In the genomic region with DNA sequence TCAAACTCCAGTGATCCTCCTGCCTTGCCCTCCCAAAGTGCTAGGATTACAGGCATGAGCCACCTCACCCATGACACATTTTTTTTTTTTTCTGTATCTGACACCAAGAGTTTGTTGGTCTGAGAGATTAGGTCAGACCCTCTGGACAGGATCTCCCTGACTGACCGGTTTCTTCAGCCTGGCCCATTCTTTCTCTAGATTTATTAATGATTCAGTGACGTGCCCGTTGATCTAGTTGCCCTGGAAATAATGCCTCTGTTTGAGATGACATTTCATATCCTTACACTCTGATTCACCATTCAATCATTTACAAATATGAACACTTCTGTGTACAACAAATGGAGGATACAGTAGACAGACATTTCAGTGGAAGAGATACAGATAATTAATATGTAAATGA, we compare ENCODE assay signal across 12 cellular contexts. TPM values are rescaled to one million over a fixed set of nuclear protein-coding genes. Genes with fewer than 3 reads are reported as not detected.
DNase-seq lines count a peak whose midpoint lies in the region; ATAC-seq and TF ChIP-seq lines count a peak whose summit lies in the region.
"Had no signal": no experiment of that assay in that cellular context is flagged by ENCODE, and none has a peak within 500 bp of the region (broad histone marks: within the 10 kb centered on the region; RNA-seq: fewer than 3 reads in every experiment).

No MANE protein-coding gene starts in this region.

- H3K4me1 Mint-ChIP-seq in activated T-cell treated with anti-CD3 and anti-CD28 coated beads, Interleukin-2, amount 50 U/mL, for 72 hours (ENCODE audit: low read depth), result peaks cover 43% of the 10 kb centered on the region
- peaks cover 16 to 28% of the 10 kb centered on the region in 2 donors for H3K4me1 Mint-ChIP-seq in effector memory CD8-positive, alpha-beta T cell (ENCODE audit: low read depth in 2 of 2)

- peaks cover 27% of the 10 kb centered on the region for H3K79me2 ChIP-seq in OCI-LY1 (ENCODE audit: insufficient read depth, low read length)

- peak in 1 of 2 donors; percentile 6 for ATAC-seq in activated T-cell treated with anti-CD3 and anti-CD28 coated beads, Interleukin-2, amount 50 U/mL, for 72 hours (replicated peaks in 1 of 2)
- no peak for ATAC-seq in effector memory CD8-positive, alpha-beta T cell (replicated peaks)
- ATAC-seq in GM19023 (IDR thresholded peaks at IDR 0.05; ENCODE audit: unreplicated experiment), result no peak
- no peak for ATAC-seq in HG03025 (IDR thresholded peaks at IDR 0.05; ENCODE audit: low FRiP score, unreplicated experiment)
- ATAC-seq: upper lobe of right lung had no signal

- H3K9me2 ChIP-seq in OCI-LY1 (ENCODE audit: low read depth, low read length), result no peaks in the 10 kb centered on the region

- H3K4me1 ChIP-seq in OCI-LY1 (ENCODE audit: insufficient read depth, low read length, severe bottlenecking), result peaks cover 21% of the 10 kb centered on the region

- H3K4me3 Mint-ChIP-seq in activated T-cell treated with anti-CD3 and anti-CD28 coated beads, Interleukin-2, amount 50 U/mL, for 72 hours, result peak overlapping the region; percentile 21 to 81
- peak overlapping the region; percentile 90 for H3K4me3 Mint-ChIP-seq in effector memory CD8-positive, alpha-beta T cell

- peaks cover 15% of the 10 kb centered on the region for H3K27me3 Mint-ChIP-seq in activated T-cell treated with anti-CD3 and anti-CD28 coated beads, Interleukin-2, amount 50 U/mL, for 72 hours (ENCODE audit: low read depth)
- H3K27me3 Mint-ChIP-seq in effector memory CD8-positive, alpha-beta T cell, result peaks cover 6 to 20% of the 10 kb centered on the region in 2 donors

- no peak for DNase-seq in activated T-cell treated with anti-CD3 and anti-CD28 coated beads, Interleukin-2, amount 50 U/mL, for 72 hours
- DNase-seq in activated T-cell treated with anti-CD3 and anti-CD28 coated beads, Interleukin-2, amount 50 U/mL, for 1 hour, result no peak
- DNase-seq in effector memory CD8-positive, alpha-beta T cell, result no peak
- DNase-seq in renal cortical epithelial cell (ENCODE audit: low read depth), result peak; percentile 66
- DNase-seq in retina, result no peak
- DNase-seq: heart right ventricle, NCI-H2107, upper lobe of right lung had no signal

- H3K27me3 ChIP-seq in OCI-LY1 (ENCODE audit: insufficient read depth, low read length), result peaks cover 15% of the 10 kb centered on the region; the same call in 1 of the 2 replicates
- H3K27me3 ChIP-seq: upper lobe of right lung had no signal

- H3K9ac ChIP-seq in OCI-LY1 (ENCODE audit: low read length), result no peak overlapping the region

- peak overlapping the region; percentile 90 for H3K27ac Mint-ChIP-seq in activated T-cell treated with anti-CD3 and anti-CD28 coated beads, Interleukin-2, amount 50 U/mL, for 72 hours
- H3K27ac Mint-ChIP-seq in effector memory CD8-positive, alpha-beta T cell, result peak overlapping the region in 1 of 2 donors; percentile 94

- peaks cover 12 to 16% of the 10 kb centered on the region in 2 donors for H3K36me3 Mint-ChIP-seq in activated T-cell treated with anti-CD3 and anti-CD28 coated beads, Interleukin-2, amount 50 U/mL, for 72 hours (ENCODE audit: insufficient read depth in 2 of 2)
- H3K36me3 Mint-ChIP-seq in effector memory CD8-positive, alpha-beta T cell (ENCODE audit: insufficient read depth), result no peaks in the 10 kb centered on the region

- H3K9me3 ChIP-seq in OCI-LY1 (ENCODE audit: low read length), result peaks cover 9% of the 10 kb centered on the region
- H3K9me3 ChIP-seq: BE2C, upper lobe of right lung had no signal

- H3K4me2 ChIP-seq in OCI-LY1 (ENCODE audit: low read length), result peak overlapping the region; percentile 84; the same call in 1 of the 2 replicates

- H4K20me1 ChIP-seq in OCI-LY1 (ENCODE audit: insufficient read depth, low read length), result no peaks in the 10 kb centered on the region

- H3K36me3 ChIP-seq in OCI-LY1 (ENCODE audit: insufficient read depth, low read length), result peaks cover 15% of the 10 kb centered on the region
- H3K36me3 ChIP-seq: BE2C, heart right ventricle, upper lobe of right lung had no signal

- no peak overlapping the region for H3K4me3 ChIP-seq in OCI-LY1 (ENCODE audit: low read depth, low read length, poor library complexity, severe bottlenecking)

- H3K9me3 Mint-ChIP-seq in activated T-cell treated with anti-CD3 and anti-CD28 coated beads, Interleukin-2, amount 50 U/mL, for 72 hours, result peaks cover 0 to 5% of the 10 kb centered on the region in 2 donors
- H3K9me3 Mint-ChIP-seq in effector memory CD8-positive, alpha-beta T cell, result no peaks in the 10 kb centered on the region

- no peak for TF ChIP-seq CTCF in OCI-LY1 (IDR thresholded peaks at IDR 0.05; ENCODE audit: low read length)

- H3F3A ChIP-seq in OCI-LY1 (ENCODE audit: insufficient read depth, low read length), result no peaks in the 10 kb centered on the region

- H3K27ac ChIP-seq in OCI-LY1 (ENCODE audit: low read depth, low read length, poor library complexity, severe bottlenecking), result no peak overlapping the region
- H3K27ac ChIP-seq: heart right ventricle had no signal

- no peak overlapping the region for H2AFZ ChIP-seq in OCI-LY1 (ENCODE audit: low read length)

RNA-seq across cellular contexts. Expression of a gene that starts 1.4 kb away (rescaled TPM):
- 10 to 100 TPM; 18.7 to 28.0 TPM for total RNA-seq in activated T-cell treated with anti-CD3 and anti-CD28 coated beads, Interleukin-2, amount 50 U/mL, for 72 hours
- total RNA-seq in renal cortical epithelial cell, result 2.4 and 9.7 TPM in 2 replicates

RNA-seq across cellular contexts. Expression of a gene that starts 23.9 kb away (rescaled TPM):
- total RNA-seq in activated T-cell treated with anti-CD3 and anti-CD28 coated beads, Interleukin-2, amount 50 U/mL, for 72 hours, result 10 to 100 TPM; 28.4 to 32.4 TPM
- total RNA-seq in renal cortical epithelial cell, result 8.0 and 10.8 TPM in 2 replicates

RNA-seq across cellular contexts. Expression of a gene that starts 42.7 kb away (rescaled TPM):
- total RNA-seq in activated T-cell treated with anti-CD3 and anti-CD28 coated beads, Interleukin-2, amount 50 U/mL, for 72 hours, result 100 to 1,000 TPM in 1 of 2 donors, 10 to 100 TPM in 1; 59.5 to 161 TPM
- total RNA-seq in renal cortical epithelial cell, result 20.0 and 30.8 TPM in 2 replicates
